8 cellular contexts compared by ENCODE assay signal in genomic region chr9:109119439-109120203, GRCh38. TPM values are rescaled to one million over a fixed set of nuclear protein-coding genes. Genes with fewer than 3 reads are reported as not detected.
DNase-seq lines count a peak whose midpoint lies in the region; ATAC-seq, FAIRE-seq and TF ChIP-seq lines count a peak whose summit lies in the region.

TMEM245 (minus strand) TSS chr9:109119947; CDS start chr9:109119913, 34 bp downstream.

- CTCF ChIA-PET in endothelial cell of umbilical vein (lab: Charles Lee), result interaction anchor here (0.6 to 2.9 kb wide), 11 partner anchors 9 to 350 kb away, joined by 3 to 16 read pairs (median 4); no protein-coding TSS in a partner anchor

- H3K4me3 ChIP-seq in OCI-LY3 (ENCODE audit: low read length) (peak within 1 kb of the TSS; percentile 93), endothelial cell of umbilical vein (replicated peaks in 1 of 3; ENCODE audit: insufficient read depth in 1 of 3, low read depth in 1 of 3, low read length in 3 of 3) (peak within 1 kb of the TSS; percentile 61 to 75 (median 74))

- H3K4me2 ChIP-seq in OCI-LY3 (ENCODE audit: low read length) (peak within 1 kb of the TSS; percentile 93), endothelial cell of umbilical vein (ENCODE audit: insufficient read depth, low read length) (peak within 1 kb of the TSS; percentile 72)

- ATAC-seq in GM21515 (IDR thresholded peaks at IDR 0.05; ENCODE audit: unreplicated experiment), result peak; percentile 88

- dilution Hi-C loops in endothelial cell of umbilical vein (cut with MboI; ENCODE audit: extremely low pct_ligation_motif_present, low sequenced_read_pairs), result no loop called here

- TF ChIP-seq POLR2A in endothelial cell of umbilical vein (IDR thresholded peaks at IDR 0.05; ENCODE audit: low read depth, low read length), result peak; percentile 75

- H3K36me3 ChIP-seq in OCI-LY3 (replicated peaks; ENCODE audit: low read depth, low read length) (peaks cover 13% of the 10 kb centered on the region), endothelial cell of umbilical vein (ENCODE audit: control insufficient read depth in 2 of 2, extremely low read depth in 1 of 2, insufficient read depth in 2 of 2, low read length in 2 of 2) (no peaks in the 10 kb centered on the region)

- H3K9ac ChIP-seq in OCI-LY3 (ENCODE audit: low read length) (peak within 1 kb of the TSS; percentile 79), endothelial cell of umbilical vein (replicated peaks; ENCODE audit: extremely low read depth, insufficient read depth, low read length) (peak within 1 kb of the TSS; percentile 83)

- H3K27me3 ChIP-seq in OCI-LY3 (ENCODE audit: low read depth, low read length), result no peaks in the 10 kb centered on the region
- H3K27me3 ChIP-seq in endothelial cell of umbilical vein (ENCODE audit: control insufficient read depth in 2 of 2, insufficient read depth in 2 of 2, low read length in 2 of 2), result no peaks in the 10 kb centered on the region

- H3K9me3 ChIP-seq in OCI-LY3 (ENCODE audit: insufficient read depth, low read length) (no peaks in the 10 kb centered on the region), endothelial cell of umbilical vein (replicated peaks; ENCODE audit: control insufficient read depth, insufficient read depth, low read length) (no peaks in the 10 kb centered on the region)

- H3K4me1 ChIP-seq in OCI-LY3 (ENCODE audit: low read length) (peaks cover 32% of the 10 kb centered on the region), endothelial cell of umbilical vein (ENCODE audit: control insufficient read depth, extremely low read depth, insufficient read depth, low read length) (peaks cover 16% of the 10 kb centered on the region)

- no TSS peak for BruUV-seq in endothelial cell of umbilical vein (replicated peaks; lab: Mats Ljungman, UMichigan)

- H3K27ac ChIP-seq in OCI-LY3 (ENCODE audit: low read length) (peak within 1 kb of the TSS; percentile 36), endothelial cell of umbilical vein (ENCODE audit: insufficient read depth, low read depth, low read length) (peak within 1 kb of the TSS; percentile 42)

- H3K79me2 ChIP-seq in OCI-LY3 (ENCODE audit: low read length) (peaks cover 50% of the 10 kb centered on the region), endothelial cell of umbilical vein (ENCODE audit: control insufficient read depth, insufficient read depth, low read length) (peaks cover 49% of the 10 kb centered on the region)

- no peaks in the 10 kb centered on the region for H3K9me1 ChIP-seq in endothelial cell of umbilical vein (replicated peaks; ENCODE audit: control insufficient read depth, extremely low read depth, insufficient read depth, low read length)

- POLR2A ChIA-PET in endothelial cell of umbilical vein (lab: Charles Lee), result interaction anchor here (0.6 to 2.4 kb wide), 5 partner anchors 8 to 56 kb away, joined by 3 to 8 read pairs (median 4); no protein-coding TSS in a partner anchor

- H2AFZ ChIP-seq in OCI-LY3 (ENCODE audit: low read depth, low read length), result peak within 1 kb of the TSS; percentile 90
- peak within 1 kb of the TSS; percentile 80 for H2AFZ ChIP-seq in endothelial cell of umbilical vein (ENCODE audit: low read depth, low read length)

- intact Hi-C loops in endothelial cell of umbilical vein (cut with micrococcal nuclease), result loop anchor here (1.0 to 10.0 kb wide), 7 partner anchors 9 to 1635 kb away; partner anchors contain the start of genes CTNNAL1, EPB41L4B and KLF4

- DNase-seq in D341Med (ENCODE audit: low spot score) (peak; percentile 92), HuH-7 (ENCODE audit: low spot score) (peak; percentile 86), endothelial cell of umbilical vein (ENCODE audit: low read depth, low spot score) (peak; percentile 98), middle frontal gyrus (ENCODE audit: extremely low spot score, low spot score) (peak; percentile 94)
- peak; percentile 92 for DNase-seq in activated CD8-positive, alpha-beta memory T cell treated with anti-CD3 and anti-CD28 coated beads, Interleukin-2, amount 50 U/mL, for 48 hours
- DNase-seq in stimulated activated CD8-positive, alpha-beta memory T cell treated with anti-CD3 and anti-CD28 coated beads, Interleukin-2, amount 100 ng/mL, for 48 hours (ENCODE audit: low read depth in 2 of 2), result peak; percentile 88 to 90

- TF ChIP-seq CTCF in OCI-LY3 (IDR thresholded peaks at IDR 0.05; ENCODE audit: low read depth, low read length) (no peak), endothelial cell of umbilical vein (IDR thresholded peaks at IDR 0.05; ENCODE audit: extremely low read depth in 1 of 2, insufficient read depth in 1 of 2, low read depth in 1 of 2, low read length in 2 of 2) (no peak)

- peak; percentile 93 for FAIRE-seq in endothelial cell of umbilical vein (lab: Jason Lieb, UNC)

- H4K20me1 ChIP-seq in OCI-LY3 (ENCODE audit: insufficient read depth, low read length) (peaks cover 36% of the 10 kb centered on the region), endothelial cell of umbilical vein (replicated peaks; ENCODE audit: control insufficient read depth, extremely low read depth, insufficient read depth, low read length) (no peaks in the 10 kb centered on the region)

TF ChIP-seq in endothelial cell of umbilical vein, 7 proteins besides CTCF, POLR2A, EP300 and RAD21:
- TF ChIP-seq FOS (IDR thresholded peaks at IDR 0.05; ENCODE audit: borderline replicate concordance, insufficient read depth, low read length) (no peak), MYC (IDR thresholded peaks at IDR 0.05; ENCODE audit: low read depth, low read length) (no peak), EZH2 (IDR thresholded peaks at IDR 0.05; ENCODE audit: borderline replicate concordance, low read depth, low read length, severe bottlenecking) (no peak), JUN (IDR thresholded peaks at IDR 0.05; ENCODE audit: borderline replicate concordance, insufficient read depth, insufficient read length, low read depth) (no peak), POLR2AphosphoS5 (IDR thresholded peaks at IDR 0.05; ENCODE audit: insufficient read depth, low read depth, low read length) (peak; percentile 71), MAX (IDR thresholded peaks at IDR 0.05; ENCODE audit: insufficient read depth, insufficient read length) (no peak), GATA2 (IDR thresholded peaks at IDR 0.05; ENCODE audit: insufficient read depth, insufficient read length, low read depth, low read length) (no peak)

RNA-seq across cellular contexts. Expression of gene TMEM245, which starts in this region (rescaled TPM):
- total RNA-seq in endothelial cell of umbilical vein, result 39.4 and 44.2 TPM in 2 replicates
- polyA plus RNA-seq in endothelial cell of umbilical vein, result 41.7 and 48.0 TPM in 2 replicates
- 22.1 and 22.7 TPM in 2 replicates for polyA plus RNA-seq in endothelial cell of umbilical vein (2011; cell fraction: cytosol; rRNA removed)
- 27.8 and 30.4 TPM in 2 replicates for polyA plus RNA-seq in endothelial cell of umbilical vein (2011; cell fraction: nucleus; rRNA removed)
- 40.4 and 41.8 TPM in 2 replicates for polyA plus RNA-seq in endothelial cell of umbilical vein (2012)
- polyA minus RNA-seq in endothelial cell of umbilical vein, result 156 and 175 TPM in 2 replicates
- 57.1 TPM for polyA minus RNA-seq in endothelial cell of umbilical vein (2011; cell fraction: cytosol; rRNA and poly(A)+ RNA removed)
- polyA minus RNA-seq in endothelial cell of umbilical vein (2011; cell fraction: nucleus; rRNA and poly(A)+ RNA removed), result 64.2 and 110 TPM in 2 replicates

Comparison
In these comparisons a context has a peak if more than half of its experiments do, and no peak if none do; other contexts are left out.
1. Peak in every context shown above with its lines: DNase-seq, ATAC-seq, H3K4me3 ChIP-seq and H3K27ac ChIP-seq.